Comparison of ENCODE assay signal across 8 cellular contexts in genomic region chr1:20212685-20213331, GRCh38. TPM values are rescaled to one million over a fixed set of nuclear protein-coding genes. Genes with fewer than 3 reads are reported as not detected.
DNase-seq lines count a peak whose midpoint lies in the region; ATAC-seq and TF ChIP-seq lines count a peak whose summit lies in the region.

No MANE protein-coding gene starts in this region.

- no peak overlapping the region for H3K9ac ChIP-seq in Loucy (ENCODE audit: low read depth, low read length, poor library complexity, severe bottlenecking)

- H3K36me3 ChIP-seq in Loucy (ENCODE audit: insufficient read depth, low read length) (no peaks in the 10 kb centered on the region), osteoblast (ENCODE audit: insufficient read depth, low read length) (no peaks in the 10 kb centered on the region), tibial nerve (no peaks in the 10 kb centered on the region)

- H3K27me3 ChIP-seq in Loucy (ENCODE audit: insufficient read depth, low read length, poor library complexity, severe bottlenecking) (no peaks in the 10 kb centered on the region), osteoblast (ENCODE audit: insufficient read depth, low read length) (peaks cover 57% of the 10 kb centered on the region), tibial nerve (peaks cover 0 to 39% of the 10 kb centered on the region in 2 donors)

- no peak for TF ChIP-seq EP300 in tibial nerve (IDR thresholded peaks at IDR 0.05)

- peak; percentile 88 for DNase-seq in DMS79 treated with DMSO at 0.1 percent for 48 hours (lab: John Stamatoyannopoulos, UW)
- DNase-seq in RPMI7951 (ENCODE audit: low read depth) = peak; percentile 65
- DNase-seq in activated T-helper 9 cell treated with anti-CD3 and anti-CD28 coated beads, Interleukin-2, amount 50 U/mL, for 16 hours (ENCODE audit: low read depth) = peak; percentile 29
- DNase-seq in fibroblast of the conjunctiva (ENCODE audit: low read depth) = peak; percentile 16
- DNase-seq in osteoblast (ENCODE audit: insufficient read length, low spot score, missing footprints) = peak; percentile 87
- DNase-seq in tibial nerve (ENCODE audit: low spot score in 2 of 2) = peak in 1 of 2 donors; percentile 20

- H4K20me1 ChIP-seq in Loucy (ENCODE audit: insufficient read depth, low read length, poor library complexity, severe bottlenecking) = no peaks in the 10 kb centered on the region
- H4K20me1 ChIP-seq in osteoblast (ENCODE audit: insufficient read depth, low read length) = no peaks in the 10 kb centered on the region

- H3F3A ChIP-seq in Loucy (ENCODE audit: low read depth) = no peaks in the 10 kb centered on the region

- no peak for ATAC-seq in HG03432 (IDR thresholded peaks at IDR 0.05; ENCODE audit: unreplicated experiment)

- H3K4me3 ChIP-seq in Loucy (ENCODE audit: low read length, poor library complexity, severe bottlenecking) (no peak overlapping the region), osteoblast (ENCODE audit: insufficient read depth, low read length) (no peak overlapping the region), tibial nerve (no peak overlapping the region)

- H3K4me1 ChIP-seq in Loucy (ENCODE audit: insufficient read depth, low read length, poor library complexity, severe bottlenecking) (peaks cover 4% of the 10 kb centered on the region), osteoblast (ENCODE audit: insufficient read depth, low read length) (no peaks in the 10 kb centered on the region), tibial nerve (peaks cover 0 to 11% (median 6%) of the 10 kb centered on the region in 4 donors)

- no peak for TF ChIP-seq POLR2A in tibial nerve (IDR thresholded peaks at IDR 0.05)

- peak overlapping the region; percentile 34 for H3K4me2 ChIP-seq in Loucy (ENCODE audit: low read depth, low read length, poor library complexity, severe bottlenecking)
- H3K4me2 ChIP-seq in osteoblast (ENCODE audit: insufficient read depth, low read length) = peak overlapping the region; percentile 47

- TF ChIP-seq CTCF in Loucy (conservative IDR thresholded peaks at IDR 0.05; ENCODE audit: low read length) (peak; percentile 77), osteoblast (IDR thresholded peaks at IDR 0.05; ENCODE audit: extremely low read depth, low read depth, low read length) (peak; percentile 85), tibial nerve (IDR thresholded peaks at IDR 0.05) (peak; percentile 40 to 83 (median 65))

- no peaks in the 10 kb centered on the region for H3K9me2 ChIP-seq in Loucy (replicated peaks; ENCODE audit: low read depth, low read length)

- H3K9me3 ChIP-seq in Loucy (ENCODE audit: insufficient read depth, low read depth, low read length) (no peaks in the 10 kb centered on the region), osteoblast (ENCODE audit: low read depth, low read length) (no peaks in the 10 kb centered on the region), tibial nerve (no peaks in the 10 kb centered on the region)

- WGBS in tibial nerve, 2 donors = 4 to 5% methylated on average over 21 of the region's 21 CpGs

- H3K27ac ChIP-seq in osteoblast (ENCODE audit: low read depth, low read length) (no peak overlapping the region), tibial nerve (no peak overlapping the region)

- H2AFZ ChIP-seq in Loucy (ENCODE audit: low read length) (peak overlapping the region; percentile 9; the same call in 1 of the 2 replicates), osteoblast (ENCODE audit: low read length) (peak overlapping the region; percentile 36)

- no peaks in the 10 kb centered on the region for H3K79me2 ChIP-seq in Loucy (ENCODE audit: insufficient read depth, low read length)
- no peaks in the 10 kb centered on the region for H3K79me2 ChIP-seq in osteoblast (ENCODE audit: insufficient read depth, low read length)

RNA-seq across cellular contexts. Expression of gene PLA2G2C, which starts 26.5 kb away (rescaled TPM):
- not detected in 2 replicates for total RNA-seq in RPMI7951 (2014; rRNA removed; shearing (Covaris generic))
- not detected in 2 replicates for total RNA-seq in osteoblast
- total RNA-seq in tibial nerve = not detected

RNA-seq across cellular contexts. Expression of gene UBXN10, which starts 26.9 kb away (rescaled TPM):
- total RNA-seq in RPMI7951 (2014; rRNA removed; shearing (Covaris generic)) = 0.10 and 0.12 TPM in 2 replicates
- total RNA-seq in osteoblast (under 0.01 TPM in 1 of 2 replicates, not detected in the other), tibial nerve (under 1 TPM; under 0.01 to 0.84 (median 0.41) TPM)
